Comparison of ENCODE assay signal across 8 cellular contexts in genomic region chr17:7483238-7484066, GRCh38. TPM values are rescaled to one million over a fixed set of nuclear protein-coding genes. Genes with fewer than 3 reads are reported as not detected.
A peak's percentile ranks its signal among the peaks of the same experiment; 100 is the strongest.
DNase-seq lines count a peak whose midpoint lies in the region; ATAC-seq and TF ChIP-seq lines count a peak whose summit lies in the region.

No MANE protein-coding gene starts in this region.

- H3K4me3 ChIP-seq in GM12864 (ENCODE audit: low read depth, low read length): peak overlapping the region; percentile 80
- peak overlapping the region; percentile 55 to 87 (median 68) for H3K4me3 ChIP-seq in heart right ventricle
- H3K4me3 ChIP-seq in transverse colon: peak overlapping the region; percentile 61 to 78 (median 67)

- peaks cover 19 to 72% (median 53%) of the 10 kb centered on the region in 9 donors for H3K4me1 ChIP-seq in heart right ventricle
- peaks cover 25 to 50% (median 36%) of the 10 kb centered on the region in 4 donors for H3K4me1 ChIP-seq in transverse colon

- peak overlapping the region; percentile 92 to 99 (median 98) for H3K4me3 Mint-ChIP-seq in T-cell

- 0 to 1% methylated on average over 38 of the region's 38 CpGs for WGBS in heart right ventricle, 2 donors
- WGBS in transverse colon (ENCODE audit: low coverage in 1 of 2), 2 donors: 0 to 1% methylated on average over 5 to 38 of the region's 38 CpGs

- peaks cover 69 to 76% (median 72%) of the 10 kb centered on the region in 3 donors for H3K4me1 Mint-ChIP-seq in T-cell

- H3K27ac Mint-ChIP-seq in T-cell: peak overlapping the region; percentile 100

- intact Hi-C loops in heart right ventricle (cut with DNase I) (loop anchor here in 4 of 10 donors (1.0 to 10.0 kb wide), 7 partner anchors 46 to 133 kb away; partner anchors contain the start of genes KCTD11 (in 2 of the 4), SENP3 (in 2 of the 4), TMEM95 (in 1 of the 4) and TNFSF13 (in 1 of the 4)), transverse colon (cut with DNase I; ENCODE audit: low total_unique reads) (loop anchor here (2.0 kb wide), 1 partner anchor 45 kb away; the partner anchor contains the start of gene FGF11)

- H3K27me3 ChIP-seq in heart right ventricle (no peaks in the 10 kb centered on the region), transverse colon (no peaks in the 10 kb centered on the region)

- peak; percentile 60 for TF ChIP-seq EP300 in transverse colon (IDR thresholded peaks at IDR 0.05; ENCODE audit: low read depth)

- no peaks in the 10 kb centered on the region for H3K36me3 ChIP-seq in heart right ventricle
- H3K36me3 ChIP-seq in transverse colon: no peaks in the 10 kb centered on the region

- TF ChIP-seq CTCF in GM12864 (IDR thresholded peaks at IDR 0.05; ENCODE audit: low read depth, low read length, missing control alignments): no peak
- no peak for TF ChIP-seq CTCF in heart right ventricle (IDR thresholded peaks at IDR 0.05)
- no peak for TF ChIP-seq CTCF in transverse colon (IDR thresholded peaks at IDR 0.05)

- TF ChIP-seq POLR2A in transverse colon (IDR thresholded peaks at IDR 0.05): no peak

- in situ Hi-C loops in transverse colon (cut with MboI; ENCODE audit: low pct_ligation_motif_present in 1 of 4, low pct_unique_long_range_greater_than_20kb in 1 of 4, low sequenced_read_pairs in 3 of 4): no loop called here

- H3K9me3 ChIP-seq in heart right ventricle (no peaks in the 10 kb centered on the region), transverse colon (no peaks in the 10 kb centered on the region)

- peaks cover 11% of the 10 kb centered on the region for H3K36me3 Mint-ChIP-seq in T-cell

- H3K27ac ChIP-seq in heart right ventricle: peak overlapping the region; percentile 91 to 100 (median 100)
- peak overlapping the region; percentile 97 to 99 (median 98) for H3K27ac ChIP-seq in transverse colon

- no peaks in the 10 kb centered on the region for H3K27me3 Mint-ChIP-seq in T-cell

- CTCF ChIA-PET in T-cell (lab: Charles Lee): interaction anchor here in 1 of 2 donors (0.6 kb wide), 1 partner anchor 154 kb away, joined by 3 read pairs; no protein-coding TSS in a partner anchor

- POLR2A ChIA-PET in T-cell (lab: Charles Lee): interaction anchor here (0.6 to 3.6 kb wide), 3 partner anchors 12 to 1899 kb away, joined by 3 to 21 read pairs (median 5); partner anchors contain the start of genes NLRP1 (in 1 of the 2) and TMEM102 (in 1 of the 2)

- DNase-seq in GM12864 (ENCODE audit: low read depth): peak; percentile 81
- DNase-seq in NCI-H146 treated with DMSO at 0.1 percent for 48 hours (lab: John Stamatoyannopoulos, UW; ENCODE audit: unreplicated experiment): peak; percentile 89
- DNase-seq in T-cell: peak; percentile 90 to 98 (median 95)
- peak; percentile 91 for DNase-seq in amniotic epithelial cell (ENCODE audit: low read depth)
- peak; percentile 88 to 97 for DNase-seq in heart right ventricle
- DNase-seq in pons (ENCODE audit: low spot score): peak; percentile 96
- peak; percentile 93 for DNase-seq in transverse colon

- no peaks in the 10 kb centered on the region for H3K9me3 Mint-ChIP-seq in T-cell

- ATAC-seq in HG02870 (IDR thresholded peaks at IDR 0.05; ENCODE audit: unreplicated experiment) (peak; percentile 23), T-cell (replicated peaks in 1 of 4) (peak; percentile 63 to 68 (median 66)), heart right ventricle (peak; percentile 67 to 87 (median 76))

RNA-seq across cellular contexts. Expression of gene POLR2A, which starts 0.7 kb away (rescaled TPM):
- 100 to 1,000 TPM; 198 to 444 (median 212) TPM for total RNA-seq in T-cell
- total RNA-seq in heart right ventricle: 10 to 100 TPM; 40.5 to 61.7 (median 48.8) TPM
- 10 to 100 TPM in 1 of 2 donors, 1 to 10 TPM in 1; 8.4 to 24.7 TPM for polyA plus RNA-seq in heart right ventricle
- 100 to 1,000 TPM in 3 of 4 donors, 10 to 100 TPM in 1; 91.3 to 321 (median 127) TPM for total RNA-seq in transverse colon

RNA-seq across cellular contexts. Expression of gene SLC35G6, which starts 2.2 kb away (rescaled TPM):
- total RNA-seq in T-cell (not detected), heart right ventricle (not detected), transverse colon (not detected)
- polyA plus RNA-seq in heart right ventricle: not detected

RNA-seq across cellular contexts. Expression of gene ZBTB4, which starts 4.0 kb away (rescaled TPM):
- total RNA-seq in T-cell (10 to 100 TPM; 64.0 to 86.6 (median 82.7) TPM), heart right ventricle (10 to 100 TPM; 58.9 to 80.1 (median 69.4) TPM), transverse colon (10 to 100 TPM; 18.3 to 48.6 (median 23.2) TPM)
- 10 to 100 TPM; 17.8 to 34.2 TPM for polyA plus RNA-seq in heart right ventricle

RNA-seq across cellular contexts. Expression of gene CHRNB1, which starts 38.6 kb away (rescaled TPM):
- total RNA-seq in T-cell (10 to 100 TPM in 3 of 5 donors, 1 to 10 TPM in 2; 6.6 to 12.0 (median 11.0) TPM), heart right ventricle (10 to 100 TPM in 6 of 10 donors, 1 to 10 TPM in 4; 5.4 to 13.1 (median 10.3) TPM), transverse colon (10 to 100 TPM in 1 of 4 donors, 1 to 10 TPM in 2, not detected in 1; 5.8 to 10.3 (median 8.9) TPM)
- polyA plus RNA-seq in heart right ventricle: 10 to 100 TPM; 10.2 to 25.4 TPM

RNA-seq across cellular contexts. Expression of gene FGF11, which starts 44.1 kb away (rescaled TPM):
- 1 to 10 TPM; 2.4 to 4.2 (median 3.3) TPM for total RNA-seq in T-cell
- 10 to 100 TPM in 2 of 10 donors, 1 to 10 TPM in 8; 4.6 to 15.9 (median 8.1) TPM for total RNA-seq in heart right ventricle
- polyA plus RNA-seq in heart right ventricle: 1 to 10 TPM; 2.0 to 7.2 TPM
- 1 to 10 TPM in 3 of 4 donors, not detected in 1; 1.6 to 2.4 (median 1.9) TPM for total RNA-seq in transverse colon

Comparison
In these comparisons a context has a peak if more than half of its experiments do, and no peak if none do; other contexts are left out.
1. Peak in every context shown above with its lines: DNase-seq, ATAC-seq, H3K4me3 ChIP-seq and H3K27ac ChIP-seq.
2. ATAC-seq: peak in every context shown above with its lines; median percentile 76 in heart right ventricle; 66 in T-cell; 23 in HG02870.